In genomic region chr3:127714866-127715265, GRCh38 we compare ENCODE assay signal across 9 cellular contexts.
"Had no signal": no experiment of that assay in that cellular context is flagged by ENCODE, and none has a peak within 500 bp of the region (broad histone marks: within the 10 kb centered on the region; RNA-seq: fewer than 3 reads in every experiment).

No MANE protein-coding gene starts in this region.

- H3K9me3 Mint-ChIP-seq: activated naive CD4-positive, alpha-beta T cell treated with anti-CD3 and anti-CD28 coated beads, Interleukin-2, amount 50 U/mL, for 24 hours; activated T-helper 2 cell treated with anti-CD3 and anti-CD28 coated beads, Interferon-gamma antibody, Interleukin-2, Interleukin-4, amounts not matched to agents 10 μg/mL and 5 μg/mL and 100 μg/mL, durations not matched to agents 14 hours and 24 hours and 36 hours; immature natural killer cell had no signal

- H3K4me3 Mint-ChIP-seq: activated naive CD4-positive, alpha-beta T cell treated with anti-CD3 and anti-CD28 coated beads, Interleukin-2, amount 50 U/mL, for 24 hours; immature natural killer cell had no signal

- H3K27me3 ChIP-seq: body of pancreas, tibial nerve had no signal

- H3K4me1 Mint-ChIP-seq: activated naive CD4-positive, alpha-beta T cell treated with anti-CD3 and anti-CD28 coated beads, Interleukin-2, amount 50 U/mL, for 24 hours; immature natural killer cell; T-helper 17 cell had no signal

- H3K4me1 ChIP-seq: body of pancreas had no signal

- H3K27ac Mint-ChIP-seq: activated naive CD4-positive, alpha-beta T cell treated with anti-CD3 and anti-CD28 coated beads, Interleukin-2, amount 50 U/mL, for 24 hours; activated T-helper 2 cell treated with anti-CD3 and anti-CD28 coated beads, Interferon-gamma antibody, Interleukin-2, Interleukin-4, amounts not matched to agents 10 μg/mL and 5 μg/mL and 100 μg/mL, durations not matched to agents 14 hours and 24 hours and 36 hours; immature natural killer cell; T-helper 17 cell had no signal

- DNase-seq: amniotic stem cell, immature natural killer cell, left colon, T-helper 17 cell had no signal

- H3K9me3 ChIP-seq: body of pancreas, tibial nerve had no signal

- ATAC-seq: body of pancreas, left colon, T-helper 17 cell had no signal

- H3K36me3 Mint-ChIP-seq: activated naive CD4-positive, alpha-beta T cell treated with anti-CD3 and anti-CD28 coated beads, Interleukin-2, amount 50 U/mL, for 24 hours; immature natural killer cell had no signal

- H3K4me3 ChIP-seq: body of pancreas, skin epidermis, tibial nerve had no signal
